12 cellular contexts compared by ENCODE assay signal in the genomic region with DNA sequence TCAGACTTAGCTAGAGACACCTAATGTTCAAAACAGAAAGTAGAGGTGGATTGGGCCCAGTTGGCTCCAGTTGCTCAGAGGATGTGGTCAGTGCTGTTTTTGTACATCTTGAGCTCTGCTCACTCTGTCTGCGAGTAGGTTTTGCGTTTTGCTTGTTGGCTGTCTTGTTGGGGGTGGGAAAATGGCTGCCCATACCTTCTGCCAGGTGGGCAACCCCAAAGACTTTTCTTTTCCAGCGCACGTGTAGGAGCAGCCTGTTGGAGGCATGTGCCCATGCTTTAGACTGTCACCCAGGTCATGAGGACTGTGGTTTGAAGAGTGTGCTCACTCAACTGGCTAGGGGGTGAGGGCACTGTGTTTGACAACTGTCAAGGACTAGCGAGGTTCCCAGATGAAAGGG.
DNase-seq lines count a peak whose midpoint lies in the region; ATAC-seq, FAIRE-seq and TF ChIP-seq lines count a peak whose summit lies in the region.
"Had no signal": no experiment of that assay in that cellular context is flagged by ENCODE, and none has a peak within 500 bp of the region (broad histone marks: within the 10 kb centered on the region; RNA-seq: fewer than 3 reads in every experiment).

No MANE protein-coding gene starts in this region.

- no peaks in the 10 kb centered on the region for H3K27me3 Mint-ChIP-seq in effector memory CD8-positive, alpha-beta T cell

- H3K4me3 Mint-ChIP-seq in effector memory CD8-positive, alpha-beta T cell = peak overlapping the region; percentile 62 to 67

- H3K9me3 Mint-ChIP-seq in effector memory CD8-positive, alpha-beta T cell = no peaks in the 10 kb centered on the region

- TF ChIP-seq POLR2A in GM12892 (IDR thresholded peaks at IDR 0.05; ENCODE audit: low read depth, low read length) = no peak
- no peak for TF ChIP-seq POLR2A in H54 (IDR thresholded peaks at IDR 0.05; ENCODE audit: low read depth, low read length)

- ATAC-seq in GM19463 (IDR thresholded peaks at IDR 0.05; ENCODE audit: unreplicated experiment) = peak; percentile 54
- peak; percentile 57 for ATAC-seq in HG03432 (IDR thresholded peaks at IDR 0.05; ENCODE audit: unreplicated experiment)
- ATAC-seq in effector memory CD8-positive, alpha-beta T cell (replicated peaks) = peak; percentile 87

- H3K4me1 Mint-ChIP-seq in effector memory CD8-positive, alpha-beta T cell (ENCODE audit: low read depth in 2 of 2) = peaks cover 40 to 58% of the 10 kb centered on the region in 2 donors

- H3K36me3 Mint-ChIP-seq in effector memory CD8-positive, alpha-beta T cell (ENCODE audit: insufficient read depth) = no peaks in the 10 kb centered on the region

- FAIRE-seq in GM12892 (lab: Jason Lieb, UNC) = peak; percentile 81
- FAIRE-seq in H54 (lab: Jason Lieb, UNC) = no peak
- FAIRE-seq: bronchial epithelial cell had no signal

- H3K27ac Mint-ChIP-seq in effector memory CD8-positive, alpha-beta T cell = peak overlapping the region; percentile 77 to 91

- no peak for DNase-seq in GM12892 (ENCODE audit: insufficient read length)
- DNase-seq in effector memory CD8-positive, alpha-beta T cell = peak; percentile 10 to 37 (median 34)
- no peak for DNase-seq in H54 (ENCODE audit: insufficient read length, low spot score)
- no peak for DNase-seq in NCI-H226
- no peak for DNase-seq in putamen (ENCODE audit: low spot score)
- no peak for DNase-seq in mucosa of gallbladder (ENCODE audit: low spot score)
- DNase-seq: heart left ventricle, NCI-H2081 treated with DMSO at 0.1 percent for 48 hours, occipital lobe had no signal

Comparison
In these comparisons a context has a peak if more than half of its experiments do, and no peak if none do; other contexts are left out.
1. DNase-seq: peak in effector memory CD8-positive, alpha-beta T cell (3 of 3); none in GM12892 (single experiment), H54 (single experiment), NCI-H226 (single experiment), putamen (single experiment) and mucosa of gallbladder (single experiment).
2. Peak in every context shown above with its lines, with median percentiles within 50 percentile points of each other: ATAC-seq.